Comparison of ENCODE assay signal across 8 cellular contexts in the genomic region with DNA sequence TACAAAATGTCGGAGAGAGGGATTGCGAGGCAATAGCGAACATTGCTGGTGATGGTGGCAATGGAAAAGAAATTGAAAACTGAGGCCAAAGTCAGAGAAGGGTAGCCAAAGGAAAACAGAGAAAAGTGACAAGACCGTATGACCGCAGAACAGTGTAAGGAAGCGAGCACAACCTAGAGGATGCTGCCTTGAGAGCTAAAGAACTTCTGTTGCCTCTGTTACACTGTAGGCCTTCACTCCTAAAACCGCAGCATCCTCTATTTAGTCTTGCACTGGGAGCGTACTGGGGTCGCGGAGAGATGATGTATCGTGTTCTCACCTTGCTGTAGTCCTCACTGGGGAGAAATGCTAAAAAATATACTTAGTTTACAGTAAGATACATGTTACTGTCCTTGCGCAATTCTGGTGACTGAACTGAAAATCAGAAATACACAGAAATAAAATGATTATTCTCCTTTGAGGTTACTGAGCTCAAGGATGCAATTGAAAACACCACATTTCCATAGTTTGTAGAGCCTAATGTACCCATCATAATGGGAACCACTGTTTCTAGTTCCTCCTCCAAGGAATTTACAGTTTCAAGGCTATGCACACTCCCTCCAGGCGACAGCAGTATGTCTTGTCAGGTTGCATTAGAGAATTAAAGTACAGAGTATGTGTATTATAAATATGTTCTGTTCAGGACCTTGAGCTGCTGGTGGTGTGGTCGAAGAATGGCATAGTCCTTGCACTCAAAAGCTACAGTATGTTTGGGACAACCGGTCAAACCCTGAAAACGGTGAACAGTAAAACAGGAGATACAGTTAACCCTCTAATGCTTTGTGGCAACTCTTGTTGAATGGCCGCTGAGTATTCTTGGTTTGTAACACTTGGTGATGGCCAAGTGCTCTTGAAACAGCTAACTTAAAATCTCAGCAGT. TPM values are rescaled to one million over a fixed set of nuclear protein-coding genes. Genes with fewer than 3 reads are reported as not detected.
DNase-seq lines count a peak whose midpoint lies in the region; ATAC-seq and TF ChIP-seq lines count a peak whose summit lies in the region.

No MANE protein-coding gene starts in this region.

- H3K9ac ChIP-seq in subcutaneous abdominal adipose tissue (ENCODE audit: low read length in 5 of 5): peak overlapping the region; percentile 82 to 95 (median 90)

- DNase-seq in cardiac muscle cell (ENCODE audit: low read depth in 1 of 2, low spot score in 1 of 2) (peak in 1 of 2 donors; percentile 45), Right ventricle myocardium superior (no peak), NCI-H2227 (lab: John Stamatoyannopoulos, UW; ENCODE audit: unreplicated experiment) (peak; percentile 28), astrocyte of the spinal cord (ENCODE audit: low read depth, low spot score) (no peak), kidney epithelial cell (ENCODE audit: low read depth) (no peak), ureter (ENCODE audit: low spot score) (no peak)

- intact Hi-C loops in Right ventricle myocardium superior (cut with DNase I): loop anchor here (10.0 kb wide), 1 partner anchor 47 kb away; no protein-coding TSS in a partner anchor

- no peaks in the 10 kb centered on the region for H3K27me3 ChIP-seq in cardiac muscle cell
- no peaks in the 10 kb centered on the region for H3K27me3 ChIP-seq in kidney epithelial cell (ENCODE audit: control insufficient read depth, insufficient read depth, low read length)
- H3K27me3 ChIP-seq in subcutaneous abdominal adipose tissue (ENCODE audit: control insufficient read depth in 5 of 5, insufficient read depth in 4 of 5, low read length in 5 of 5): no peaks in the 10 kb centered on the region

- H3K4me3 ChIP-seq in cardiac muscle cell (peak overlapping the region; percentile 99), astrocyte of the spinal cord (ENCODE audit: low read depth, low read length) (peak overlapping the region; percentile 83), kidney epithelial cell (ENCODE audit: low read depth, low read length) (peak overlapping the region; percentile 94), subcutaneous abdominal adipose tissue (ENCODE audit: low read depth in 1 of 5, low read length in 5 of 5) (peak overlapping the region; percentile 78 to 94 (median 82))

- ATAC-seq in Right ventricle myocardium superior (ENCODE audit: poor library complexity) (no peak), esophagus mucosa (no peak)

- TF ChIP-seq CTCF in cardiac muscle cell (IDR thresholded peaks at IDR 0.05; ENCODE audit: low read depth, low read length): no peak
- TF ChIP-seq CTCF in astrocyte of the spinal cord (IDR thresholded peaks at IDR 0.05; ENCODE audit: low read depth, low read length): no peak
- TF ChIP-seq CTCF in kidney epithelial cell (IDR thresholded peaks at IDR 0.05; ENCODE audit: insufficient read depth, low read length, poor library complexity, severe bottlenecking): no peak

- H3K36me3 ChIP-seq in cardiac muscle cell (no peaks in the 10 kb centered on the region), kidney epithelial cell (ENCODE audit: control insufficient read depth, insufficient read depth, low read length) (no peaks in the 10 kb centered on the region), subcutaneous abdominal adipose tissue (ENCODE audit: control insufficient read depth in 5 of 5, insufficient read depth in 5 of 5, low read length in 5 of 5) (no peaks in the 10 kb centered on the region)

- in situ Hi-C loops in astrocyte of the spinal cord (cut with HindIII; ENCODE audit: low sequenced_read_pairs): no loop called here

- H3K27ac ChIP-seq in cardiac muscle cell (peak overlapping the region; percentile 96), subcutaneous abdominal adipose tissue (ENCODE audit: low read depth, low read length) (peak overlapping the region; percentile 95)

- H3K9me3 ChIP-seq in cardiac muscle cell (ENCODE audit: low read depth) (no peaks in the 10 kb centered on the region), subcutaneous abdominal adipose tissue (ENCODE audit: control insufficient read depth in 5 of 5, low read length in 5 of 5) (no peaks in the 10 kb centered on the region)

- H3K4me1 ChIP-seq in cardiac muscle cell (ENCODE audit: low read depth) (peaks cover 33% of the 10 kb centered on the region), subcutaneous abdominal adipose tissue (ENCODE audit: control insufficient read depth in 5 of 5, insufficient read depth in 5 of 5, low read length in 5 of 5) (peaks cover 2 to 49% (median 35%) of the 10 kb centered on the region in 5 donors)

RNA-seq across cellular contexts. Expression of a gene that starts 1.3 kb away (rescaled TPM):
- total RNA-seq in cardiac muscle cell (63.1 and 71.1 TPM in 2 replicates), Right ventricle myocardium superior (185 TPM), kidney epithelial cell (27.7 and 30.0 TPM in 2 replicates), ureter (54.1 TPM), esophagus mucosa (29.9 TPM)
- polyA plus RNA-seq in cardiac muscle cell: 46.1 and 73.3 TPM in 2 replicates
